Comparison of ENCODE assay signal across 8 cellular contexts in genomic region chr3:42803800-42804112, GRCh38. TPM values are rescaled to one million over a fixed set of nuclear protein-coding genes. Genes with fewer than 3 reads are reported as not detected.
DNase-seq lines count a peak whose midpoint lies in the region; ATAC-seq and TF ChIP-seq lines count a peak whose summit lies in the region.

No MANE protein-coding gene starts in this region.

- peaks cover 43% of the 10 kb centered on the region for H3K4me1 Mint-ChIP-seq in nephron

- intact Hi-C loops in esophagus squamous epithelium (cut with DNase I) = no loop called here

- peak overlapping the region; percentile 98 to 99 (median 99) for H3K27ac Mint-ChIP-seq in nephron

- DNase-seq in HL-60 (ENCODE audit: low read depth in 1 of 2, low spot score in 1 of 2) (peak in 1 of 2 experiments; percentile 16), esophagus squamous epithelium (lab: John Stamatoyannopoulos, UW) (no peak), ACHN (no peak), middle frontal gyrus (ENCODE audit: extremely low spot score, low spot score) (no peak)

- H3K36me3 ChIP-seq in ES-I3 (ENCODE audit: insufficient read depth, low read length) (no peaks in the 10 kb centered on the region), esophagus squamous epithelium (no peaks in the 10 kb centered on the region)

- H3K27ac ChIP-seq in HL-60 (replicated peaks) (peak overlapping the region; percentile 65), VCaP (peak overlapping the region; percentile 90), esophagus squamous epithelium (peak overlapping the region; percentile 97 to 100 (median 98))

- TF ChIP-seq CTCF in HL-60 (IDR thresholded peaks at IDR 0.05; ENCODE audit: insufficient read depth, low read length) = no peak
- TF ChIP-seq CTCF in VCaP (conservative IDR thresholded peaks at IDR 0.05) = no peak
- no peak for TF ChIP-seq CTCF in esophagus squamous epithelium (IDR thresholded peaks at IDR 0.05)
- no peak for TF ChIP-seq CTCF in nephron (IDR thresholded peaks at IDR 0.05; ENCODE audit: unreplicated experiment in 3 of 3)

- H3K4me3 ChIP-seq in HL-60 (replicated peaks; ENCODE audit: insufficient read depth, low read length) (peak overlapping the region; percentile 94), esophagus squamous epithelium (peak overlapping the region; percentile 79 to 96 (median 85))

- H3K4me1 ChIP-seq in ES-I3 (ENCODE audit: insufficient read depth, low read length) = peaks cover 12% of the 10 kb centered on the region; the same call in 1 of the 2 replicates
- H3K4me1 ChIP-seq in esophagus squamous epithelium = peaks cover 0 to 52% (median 31%) of the 10 kb centered on the region in 3 donors

- in situ Hi-C loops in ACHN (cut with HindIII; ENCODE audit: low pct_ligation_motif_present, low pct_unique_long_range_greater_than_20kb, low sequenced_read_pairs) = no loop called here

- peak overlapping the region; percentile 79 for H3K9ac ChIP-seq in ES-I3 (ENCODE audit: low read depth, low read length)

- H3K9me3 Mint-ChIP-seq in nephron = no peaks in the 10 kb centered on the region

- H3K9me3 ChIP-seq in ES-I3 (ENCODE audit: control insufficient read depth, insufficient read depth, low read length) (no peaks in the 10 kb centered on the region), esophagus squamous epithelium (no peaks in the 10 kb centered on the region)

- H3K36me3 Mint-ChIP-seq in nephron (ENCODE audit: low read depth) = peaks cover 21% of the 10 kb centered on the region

- H3K27me3 Mint-ChIP-seq in nephron (ENCODE audit: low read depth) = peaks cover 21% of the 10 kb centered on the region

- WGBS in esophagus squamous epithelium, 2 donors = 0% methylated on average over 13 to 21 of the region's 21 CpGs

- ATAC-seq in GM21381 (IDR thresholded peaks at IDR 0.05; ENCODE audit: unreplicated experiment) = peak; percentile 19

- peak overlapping the region; percentile 97 to 98 (median 97) for H3K4me3 Mint-ChIP-seq in nephron

- H3K27me3 ChIP-seq in HL-60 (ENCODE audit: insufficient read depth, poor library complexity, severe bottlenecking) (no peaks in the 10 kb centered on the region), esophagus squamous epithelium (no peaks in the 10 kb centered on the region)

- no peak for TF ChIP-seq POLR2A in esophagus squamous epithelium (IDR thresholded peaks at IDR 0.05)

RNA-seq across cellular contexts. Expression of gene HIGD1A, which starts 0.5 kb away (rescaled TPM):
- total RNA-seq in esophagus squamous epithelium = 100 to 1,000 TPM in 3 of 4 donors, 10 to 100 TPM in 1; 52.3 to 239 (median 212) TPM

RNA-seq across cellular contexts. Expression of gene ACKR2, which starts 5.5 kb away (rescaled TPM):
- total RNA-seq in esophagus squamous epithelium = 1 to 10 TPM; 2.7 to 6.5 (median 3.1) TPM

RNA-seq across cellular contexts. Expression of gene CCDC13, which starts 30.7 kb away (rescaled TPM):
- total RNA-seq in esophagus squamous epithelium = 1 to 10 TPM in 1 of 4 donors, under 1 TPM in 1, not detected in 2; 0.62 to 1.3 TPM
